Comparison of ENCODE assay signal across 17 cellular contexts in the genomic region with DNA sequence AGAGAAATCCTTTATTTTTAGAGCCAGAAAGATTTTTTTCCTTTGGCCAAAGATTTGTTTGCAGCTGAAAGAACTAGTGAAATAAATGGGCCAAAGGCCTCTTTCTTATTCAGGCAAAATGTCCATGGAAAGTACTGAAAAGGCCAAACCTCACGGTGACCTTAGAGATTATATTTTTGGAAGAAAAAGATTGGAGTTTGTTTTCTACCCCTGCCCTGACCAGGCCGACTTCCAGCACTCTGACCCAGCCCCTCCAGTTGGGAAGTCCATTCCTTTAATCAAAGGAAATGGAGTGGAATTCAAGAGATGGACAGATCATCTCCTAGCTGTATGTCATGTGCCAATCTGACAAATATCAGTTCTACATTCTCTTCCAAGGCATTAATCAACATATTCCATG.
A peak's percentile ranks its signal among the peaks of the same experiment; 100 is the strongest.
DNase-seq lines count a peak whose midpoint lies in the region; ATAC-seq and TF ChIP-seq lines count a peak whose summit lies in the region.
"Had no signal": no experiment of that assay in that cellular context is flagged by ENCODE, and none has a peak within 500 bp of the region (broad histone marks: within the 10 kb centered on the region; RNA-seq: fewer than 3 reads in every experiment).

No MANE protein-coding gene starts in this region.

- WGBS in liver = 65% methylated on average over 2 of the region's 2 CpGs
- 32% methylated on average over 2 of the region's 2 CpGs for WGBS in right lobe of liver (ENCODE audit: insufficient coverage, low coverage, low lambda C conversion rate, missing lambda C conversion rate)

- TF ChIP-seq CTCF in liver (IDR thresholded peaks at IDR 0.05; ENCODE audit: low read depth, low read length, missing input control) = no peak
- no peak for TF ChIP-seq CTCF in right lobe of liver (IDR thresholded peaks at IDR 0.05)
- TF ChIP-seq CTCF in right atrium auricular region (IDR thresholded peaks at IDR 0.05) = no peak
- no peak for TF ChIP-seq CTCF in gastrocnemius medialis (IDR thresholded peaks at IDR 0.05 in 4 of 5, conservative IDR thresholded peaks at IDR 0.05 in 1 of 5)
- TF ChIP-seq CTCF in CD14-positive monocyte (IDR thresholded peaks at IDR 0.05) = no peak
- no peak for TF ChIP-seq CTCF in progenitor cell of endocrine pancreas (IDR thresholded peaks at IDR 0.05; ENCODE audit: unreplicated experiment)

- H3K4me3 Mint-ChIP-seq in CD14-positive monocyte = no peak overlapping the region
- no peak overlapping the region for H3K4me3 Mint-ChIP-seq in progenitor cell of endocrine pancreas (ENCODE audit: low read depth)

- in situ Hi-C loops in gastrocnemius medialis (cut with MboI; ENCODE audit: low sequenced_read_pairs in 4 of 4) = no loop called here

- H3K4me1 Mint-ChIP-seq in CD14-positive monocyte = no peaks in the 10 kb centered on the region
- peaks cover 5% of the 10 kb centered on the region for H3K4me1 Mint-ChIP-seq in progenitor cell of endocrine pancreas (ENCODE audit: low read depth)

- no peak for DNase-seq in right lobe of liver
- DNase-seq in right atrium auricular region (ENCODE audit: low spot score) = no peak
- no peak for DNase-seq in gastrocnemius medialis
- no peak for DNase-seq in cerebellum (ENCODE audit: low spot score)
- DNase-seq in CD14-positive monocyte (ENCODE audit: low spot score) = no peak
- DNase-seq in progenitor cell of endocrine pancreas (ENCODE audit: low spot score, unreplicated experiment) = no peak
- no peak for DNase-seq in foreskin melanocyte
- DNase-seq: GDM1, Kasumi-1, NCI-H1417, NCI-H1694 treated with DMSO at 0.1 percent for 48 hours, NCI-H2081 treated with DMSO at 0.1 percent for 48 hours, NCI-H2171 treated with DMSO at 0.1 percent for 48 hours, NCI-H524 treated with DMSO at 0.1 percent for 48 hours, Peyer's patch had no signal

- H3K36me3 Mint-ChIP-seq in CD14-positive monocyte (no peaks in the 10 kb centered on the region), progenitor cell of endocrine pancreas (ENCODE audit: insufficient read depth) (no peaks in the 10 kb centered on the region)

- H3K27me3 ChIP-seq in liver (ENCODE audit: control insufficient read depth in 4 of 4, insufficient read depth in 4 of 4, low read length in 3 of 4) = no peaks in the 10 kb centered on the region
- H3K27me3 ChIP-seq in right lobe of liver = no peaks in the 10 kb centered on the region
- no peaks in the 10 kb centered on the region for H3K27me3 ChIP-seq in right atrium auricular region
- H3K27me3 ChIP-seq in gastrocnemius medialis = no peaks in the 10 kb centered on the region
- H3K27me3 ChIP-seq: Peyer's patch had no signal

- H3K4me1 ChIP-seq in liver (ENCODE audit: control insufficient read depth in 4 of 4, insufficient read depth in 4 of 4, low read length in 3 of 4) (peaks cover 0 to 4% (median 0%) of the 10 kb centered on the region in 4 donors), right lobe of liver (no peaks in the 10 kb centered on the region), right atrium auricular region (peaks cover 0 to 61% of the 10 kb centered on the region in 2 donors), gastrocnemius medialis (peaks cover 32 to 37% of the 10 kb centered on the region in 2 donors)
- H3K4me1 ChIP-seq: Peyer's patch had no signal

- intact Hi-C loops in right lobe of liver (cut with DNase I) = no loop called here
- intact Hi-C loops in gastrocnemius medialis (cut with DNase I; ENCODE audit: low total_unique reads) = loop anchor here (5.0 kb wide), 1 partner anchor 215 kb away; a partner anchor contains a TSS
- intact Hi-C loops in CD14-positive monocyte (cut with micrococcal nuclease) = no loop called here

- H3K9me3 Mint-ChIP-seq in CD14-positive monocyte (peaks cover 0 to 13% (median 4%) of the 10 kb centered on the region in 7 donors), progenitor cell of endocrine pancreas (ENCODE audit: low read depth) (no peaks in the 10 kb centered on the region)

- TF ChIP-seq POLR2A in right lobe of liver (IDR thresholded peaks at IDR 0.05) (no peak), gastrocnemius medialis (IDR thresholded peaks at IDR 0.05) (no peak)

- H3K27ac Mint-ChIP-seq in CD14-positive monocyte (no peak overlapping the region), progenitor cell of endocrine pancreas (no peak overlapping the region)

- no peak overlapping the region for H3K27ac ChIP-seq in liver (ENCODE audit: low read depth in 1 of 2, low read length in 2 of 2)
- H3K27ac ChIP-seq in right lobe of liver = no peak overlapping the region
- peak overlapping the region; percentile 63 to 79 for H3K27ac ChIP-seq in right atrium auricular region
- peak overlapping the region; percentile 23 to 77 (median 60) for H3K27ac ChIP-seq in gastrocnemius medialis
- H3K27ac ChIP-seq: C4-2B, Peyer's patch had no signal

- H3K36me3 ChIP-seq in liver (ENCODE audit: control insufficient read depth in 4 of 4, insufficient read depth in 3 of 4, low read depth in 1 of 4, low read length in 3 of 4) (no peaks in the 10 kb centered on the region), right lobe of liver (no peaks in the 10 kb centered on the region), right atrium auricular region (no peaks in the 10 kb centered on the region), gastrocnemius medialis (no peaks in the 10 kb centered on the region)
- H3K36me3 ChIP-seq: Peyer's patch had no signal

- H3K4me3 ChIP-seq in liver (ENCODE audit: low read depth in 1 of 3, low read length in 3 of 3) = no peak overlapping the region
- no peak overlapping the region for H3K4me3 ChIP-seq in right lobe of liver
- no peak overlapping the region for H3K4me3 ChIP-seq in right atrium auricular region
- no peak overlapping the region for H3K4me3 ChIP-seq in gastrocnemius medialis
- H3K4me3 ChIP-seq: Peyer's patch had no signal

- ATAC-seq in right lobe of liver (no peak), gastrocnemius medialis (no peak)

- no peak overlapping the region for H3K9ac ChIP-seq in liver (ENCODE audit: low read depth in 1 of 2, low read length in 2 of 2)

- TF ChIP-seq RAD21 in liver (IDR thresholded peaks at IDR 0.05) = no peak

- H3K27me3 Mint-ChIP-seq in CD14-positive monocyte (ENCODE audit: low read depth in 3 of 3) (peaks cover 0 to 1% (median 0%) of the 10 kb centered on the region in 3 donors), progenitor cell of endocrine pancreas (no peaks in the 10 kb centered on the region)

- H3K9me3 ChIP-seq in liver (ENCODE audit: control insufficient read depth in 4 of 4, low read length in 3 of 4) (no peaks in the 10 kb centered on the region), right lobe of liver (no peaks in the 10 kb centered on the region), right atrium auricular region (no peaks in the 10 kb centered on the region), gastrocnemius medialis (no peaks in the 10 kb centered on the region)
- H3K9me3 ChIP-seq: Peyer's patch had no signal

TF ChIP-seq in liver, 16 proteins besides CTCF, POLR2A, EP300 and RAD21:
- TF ChIP-seq EGR1 (IDR thresholded peaks at IDR 0.05; ENCODE audit: low read depth in 2 of 2) (no peak), NR2F2 (IDR thresholded peaks at IDR 0.05) (peak; percentile 41)
- TF ChIP-seq, protein P1, sequence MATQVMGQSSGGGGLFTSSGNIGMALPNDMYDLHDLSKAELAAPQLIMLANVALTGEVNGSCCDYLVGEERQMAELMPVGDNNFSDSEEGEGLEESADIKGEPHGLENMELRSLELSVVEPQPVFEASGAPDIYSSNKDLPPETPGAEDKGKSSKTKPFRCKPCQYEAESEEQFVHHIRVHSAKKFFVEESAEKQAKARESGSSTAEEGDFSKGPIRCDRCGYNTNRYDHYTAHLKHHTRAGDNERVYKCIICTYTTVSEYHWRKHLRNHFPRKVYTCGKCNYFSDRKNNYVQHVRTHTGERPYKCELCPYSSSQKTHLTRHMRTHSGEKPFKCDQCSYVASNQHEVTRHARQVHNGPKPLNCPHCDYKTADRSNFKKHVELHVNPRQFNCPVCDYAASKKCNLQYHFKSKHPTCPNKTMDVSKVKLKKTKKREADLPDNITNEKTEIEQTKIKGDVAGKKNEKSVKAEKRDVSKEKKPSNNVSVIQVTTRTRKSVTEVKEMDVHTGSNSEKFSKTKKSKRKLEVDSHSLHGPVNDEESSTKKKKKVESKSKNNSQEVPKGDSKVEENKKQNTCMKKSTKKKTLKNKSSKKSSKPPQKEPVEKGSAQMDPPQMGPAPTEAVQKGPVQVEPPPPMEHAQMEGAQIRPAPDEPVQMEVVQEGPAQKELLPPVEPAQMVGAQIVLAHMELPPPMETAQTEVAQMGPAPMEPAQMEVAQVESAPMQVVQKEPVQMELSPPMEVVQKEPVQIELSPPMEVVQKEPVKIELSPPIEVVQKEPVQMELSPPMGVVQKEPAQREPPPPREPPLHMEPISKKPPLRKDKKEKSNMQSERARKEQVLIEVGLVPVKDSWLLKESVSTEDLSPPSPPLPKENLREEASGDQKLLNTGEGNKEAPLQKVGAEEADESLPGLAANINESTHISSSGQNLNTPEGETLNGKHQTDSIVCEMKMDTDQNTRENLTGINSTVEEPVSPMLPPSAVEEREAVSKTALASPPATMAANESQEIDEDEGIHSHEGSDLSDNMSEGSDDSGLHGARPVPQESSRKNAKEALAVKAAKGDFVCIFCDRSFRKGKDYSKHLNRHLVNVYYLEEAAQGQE (IDR thresholded peaks at IDR 0.05) = no peak

Comparison
In these comparisons a context has a peak if more than half of its experiments do, and no peak if none do; other contexts are left out.
1. H3K27ac ChIP-seq: peak in right atrium auricular region (2 of 2) and gastrocnemius medialis (4 of 4); none in liver (0 of 2) and right lobe of liver (0 of 3).